In the genomic region with DNA sequence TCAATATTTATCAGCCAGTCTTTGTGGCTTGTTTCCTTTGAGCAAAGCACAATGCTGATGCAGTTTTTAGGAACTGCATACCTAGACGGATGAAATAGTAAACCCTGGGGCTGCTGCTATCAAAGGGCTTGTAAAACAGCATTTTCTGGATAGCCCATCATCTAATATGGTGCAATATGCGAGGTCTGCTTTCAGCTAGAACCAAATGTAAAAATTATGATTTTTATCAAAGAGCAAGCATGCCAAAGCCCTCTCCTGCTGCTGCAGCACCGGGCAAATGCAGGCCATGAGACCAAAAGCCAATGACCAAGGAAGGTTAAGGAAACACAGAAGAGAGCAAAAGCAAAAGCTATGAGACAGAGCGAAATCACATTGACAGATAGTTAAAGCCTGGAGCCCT, we compare ENCODE assay signal across 8 cellular contexts.
"Had no signal": no experiment of that assay in that cellular context is flagged by ENCODE, and none has a peak within 500 bp of the region (broad histone marks: within the 10 kb centered on the region; RNA-seq: fewer than 3 reads in every experiment).

No MANE protein-coding gene starts in this region.

- H3K4me3 ChIP-seq: HAP-1, K562 had no signal

- ATAC-seq: HCT116, K562 had no signal

- DNase-seq: GOT3, H7, HFFc6, IMR-90, KG1 had no signal

- H3K36me3 ChIP-seq: HAP-1 had no signal

- H3K9me3 ChIP-seq: HAP-1 had no signal

- H3K4me1 ChIP-seq: HAP-1 had no signal
